In the genomic region with DNA sequence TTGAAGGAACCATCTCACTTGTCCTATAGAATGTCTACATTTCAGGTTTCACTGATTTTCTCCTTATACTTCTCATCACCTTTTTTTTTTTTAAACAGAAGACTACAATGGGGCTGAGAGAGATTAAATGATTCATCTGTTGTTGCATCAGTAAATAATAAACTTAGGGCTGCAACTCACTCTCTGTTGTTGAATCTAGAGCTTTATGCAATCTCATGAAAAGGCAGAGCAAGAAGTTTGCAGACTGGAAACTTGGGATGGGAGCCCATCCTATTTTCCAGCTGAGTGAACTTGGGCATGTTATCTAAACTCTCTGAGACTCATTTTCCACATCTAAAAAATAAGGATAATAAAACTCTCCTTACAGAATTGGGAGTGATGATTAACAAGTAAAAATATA, we compare ENCODE assay signal across 18 cellular contexts. TPM values are rescaled to one million over a fixed set of nuclear protein-coding genes. Genes with fewer than 3 reads are reported as not detected.
DNase-seq lines count a peak whose midpoint lies in the region; FAIRE-seq and TF ChIP-seq lines count a peak whose summit lies in the region.
"Had no signal": no experiment of that assay in that cellular context is flagged by ENCODE, and none has a peak within 500 bp of the region (broad histone marks: within the 10 kb centered on the region; RNA-seq: fewer than 3 reads in every experiment).

No MANE protein-coding gene starts in this region.

- H3K9me2 ChIP-seq in hepatocyte (replicated peaks; ENCODE audit: insufficient read depth): no peaks in the 10 kb centered on the region

- H3K9ac ChIP-seq in adipocyte (ENCODE audit: low read length) (no peak overlapping the region), fibroblast of lung (ENCODE audit: insufficient read depth, low read length) (no peak overlapping the region)

- H4K20me1 ChIP-seq in fibroblast of lung (ENCODE audit: control insufficient read depth, extremely low read depth, insufficient read depth, low read length): no peaks in the 10 kb centered on the region
- no peaks in the 10 kb centered on the region for H4K20me1 ChIP-seq in hepatocyte (ENCODE audit: insufficient read depth, poor library complexity, severe bottlenecking)

- no peak overlapping the region for H3K27ac ChIP-seq in fibroblast of lung (ENCODE audit: insufficient read depth, low read length)
- H3K27ac ChIP-seq in hepatocyte: no peak overlapping the region
- no peak overlapping the region for H3K27ac ChIP-seq in SJCRH30
- H3K27ac ChIP-seq: PC-9 had no signal

- H3K4me3 ChIP-seq in adipocyte (ENCODE audit: low read length): no peak overlapping the region
- H3K4me3 ChIP-seq in fibroblast of lung (replicated peaks in 1 of 4; ENCODE audit: control extremely low read depth in 1 of 4, insufficient read depth in 1 of 4, low read depth in 3 of 4, low read length in 4 of 4): no peak overlapping the region
- H3K4me3 ChIP-seq in skeletal muscle cell (ENCODE audit: low read depth, low read length): no peak overlapping the region
- no peak overlapping the region for H3K4me3 ChIP-seq in hepatocyte
- H3K4me3 ChIP-seq in SJCRH30: no peak overlapping the region
- H3K4me3 ChIP-seq: esophagus squamous epithelium, PC-9 had no signal

- TF ChIP-seq CTCF in fibroblast of lung (conservative IDR thresholded peaks at IDR 0.05 in 1 of 2, IDR thresholded peaks at IDR 0.05 in 1 of 2; ENCODE audit: low read depth in 1 of 2, low read length in 2 of 2) (no peak), hepatocyte (IDR thresholded peaks at IDR 0.05; ENCODE audit: poor library complexity) (no peak)

- no peaks in the 10 kb centered on the region for H3K79me2 ChIP-seq in fibroblast of lung (ENCODE audit: control insufficient read depth, insufficient read depth, low read length)
- H3K79me2 ChIP-seq in hepatocyte: no peaks in the 10 kb centered on the region

- FAIRE-seq in frontal cortex (lab: Jason Lieb, UNC): no peak
- no peak for FAIRE-seq in GM12891 (lab: Jason Lieb, UNC)
- FAIRE-seq: HTR-8/SVneo had no signal

- H2AFZ ChIP-seq in fibroblast of lung (ENCODE audit: low read length) (no peak overlapping the region), hepatocyte (no peak overlapping the region)
- H2AFZ ChIP-seq: PC-9 had no signal

- peaks cover 1% of the 10 kb centered on the region for H3K9me3 ChIP-seq in adipocyte (ENCODE audit: control insufficient read depth, low read length)
- no peaks in the 10 kb centered on the region for H3K9me3 ChIP-seq in fibroblast of lung (ENCODE audit: control insufficient read depth, insufficient read depth, low read depth, low read length)
- H3K9me3 ChIP-seq in hepatocyte (ENCODE audit: low read depth): no peaks in the 10 kb centered on the region
- 0 out of 2 replicates have a peak, but pooled peaks cover 3% of the 10 kb centered on the region for H3K9me3 ChIP-seq in SJCRH30 (replicated peaks)
- H3K9me3 ChIP-seq: esophagus squamous epithelium had no signal

- H3K27me3 ChIP-seq in adipocyte (replicated peaks; ENCODE audit: control insufficient read depth, insufficient read depth, low read length): no peaks in the 10 kb centered on the region
- no peaks in the 10 kb centered on the region for H3K27me3 ChIP-seq in fibroblast of lung (ENCODE audit: control insufficient read depth, insufficient read depth, low read length)
- H3K27me3 ChIP-seq in hepatocyte: no peaks in the 10 kb centered on the region
- no peaks in the 10 kb centered on the region for H3K27me3 ChIP-seq in SJCRH30
- H3K27me3 ChIP-seq: esophagus squamous epithelium had no signal

- H3K36me3 ChIP-seq in adipocyte (ENCODE audit: control insufficient read depth, insufficient read depth, low read length, severe bottlenecking) (no peaks in the 10 kb centered on the region), fibroblast of lung (ENCODE audit: control insufficient read depth, insufficient read depth, low read length) (no peaks in the 10 kb centered on the region), hepatocyte (replicated peaks; ENCODE audit: insufficient read depth, low read depth) (no peaks in the 10 kb centered on the region), SJCRH30 (no peaks in the 10 kb centered on the region)
- H3K36me3 ChIP-seq: esophagus squamous epithelium had no signal

- DNase-seq in GM04504 (ENCODE audit: low read depth) (peak; percentile 70), adipocyte (ENCODE audit: low read depth) (peak; percentile 43), fibroblast of lung (ENCODE audit: low read depth in 2 of 2) (peak; percentile 62 to 69), skeletal muscle cell (ENCODE audit: low read depth) (peak; percentile 36), frontal cortex (ENCODE audit: low spot score in 2 of 2) (no peak), GM12891 (ENCODE audit: insufficient read length, low spot score) (no peak), hepatocyte (ENCODE audit: low spot score) (no peak), SJCRH30 (no peak)
- DNase-seq: activated CD4-positive, alpha-beta memory T cell treated with anti-CD3 and anti-CD28 coated beads, Interleukin-2, amount 10 ng/mL, durations not matched to agents 7 days and 5 days; C1 segment of cervical spinal cord; DMS53; esophagus squamous epithelium; NCI-H187; NCI-H774; PC-9; right cardiac atrium; stimulated activated CD4-positive, alpha-beta T cell treated with anti-CD3 and anti-CD28 coated beads, Interleukin-2, amount 100 ng/mL, for 24 hours had no signal

- no peak for TF ChIP-seq POLR2A in GM12891 (IDR thresholded peaks at IDR 0.05; ENCODE audit: low read depth, low read length)

- H3K4me2 ChIP-seq in fibroblast of lung (ENCODE audit: extremely low read depth, insufficient read depth, low read length) (no peak overlapping the region), hepatocyte (no peak overlapping the region)
- H3K4me2 ChIP-seq: PC-9 had no signal

- H3K4me1 ChIP-seq in adipocyte (ENCODE audit: control insufficient read depth, insufficient read depth, low read length) (peaks cover 69% of the 10 kb centered on the region), fibroblast of lung (ENCODE audit: control insufficient read depth, extremely low read depth, insufficient read depth, low read length) (peaks cover 10% of the 10 kb centered on the region), hepatocyte (ENCODE audit: insufficient read depth) (no peaks in the 10 kb centered on the region), SJCRH30 (peaks cover 12% of the 10 kb centered on the region)

TF ChIP-seq in GM12891, 5 proteins besides CTCF, POLR2A, EP300 and RAD21:
- TF ChIP-seq SPI1 (IDR thresholded peaks at IDR 0.05; ENCODE audit: low read depth, low read length) (no peak), POLR2AphosphoS5 (IDR thresholded peaks at IDR 0.05; ENCODE audit: low read depth, low read length) (no peak), TAF1 (IDR thresholded peaks at IDR 0.05; ENCODE audit: low read depth, low read length) (no peak), POU2F2 (IDR thresholded peaks at IDR 0.05; ENCODE audit: low read depth, low read length) (no peak), PAX5 (IDR thresholded peaks at IDR 0.05; ENCODE audit: insufficient read depth, low read length, severe bottlenecking) (no peak)

RNA-seq across cellular contexts. Expression of gene PDE1A, which starts 58.4 kb away (rescaled TPM):
- 6.7 and 7.1 TPM in 2 replicates for total RNA-seq in fibroblast of lung
- 4.0 and 5.4 TPM in 2 replicates for polyA plus RNA-seq in fibroblast of lung
- polyA plus RNA-seq in fibroblast of lung (2012): 2.1 and 3.3 TPM in 2 replicates
- polyA minus RNA-seq in fibroblast of lung (ENCODE audit: low replicate concordance): 0.16 and 1.7 TPM in 2 replicates
- total RNA-seq in frontal cortex: 51.0 TPM
- polyA plus RNA-seq in GM12891 (2012; ENCODE audit: low read depth, missing spikeins): 0.05 TPM
- 4.7 TPM in 2 replicates for total RNA-seq in hepatocyte
- polyA plus RNA-seq in hepatocyte: 1.0 and 1.7 TPM in 2 replicates
- total RNA-seq in SJCRH30 (2014; rRNA removed; shearing (Covaris generic)): 1.1 and 1.6 TPM in 2 replicates
- total RNA-seq: activated CD4-positive, alpha-beta memory T cell treated with anti-CD3 and anti-CD28 coated beads, Interleukin-2, amount 10 ng/mL, durations not matched to agents 7 days and 5 days had no signal

Comparison
In these comparisons a context has a peak if more than half of its experiments do, and no peak if none do; other contexts are left out.
1. DNase-seq: peak in GM04504 (single experiment), adipocyte (single experiment), fibroblast of lung (2 of 2) and skeletal muscle cell (single experiment); none in frontal cortex (0 of 2), GM12891 (single experiment), hepatocyte (single experiment) and SJCRH30 (0 of 2).